In the genomic region with DNA sequence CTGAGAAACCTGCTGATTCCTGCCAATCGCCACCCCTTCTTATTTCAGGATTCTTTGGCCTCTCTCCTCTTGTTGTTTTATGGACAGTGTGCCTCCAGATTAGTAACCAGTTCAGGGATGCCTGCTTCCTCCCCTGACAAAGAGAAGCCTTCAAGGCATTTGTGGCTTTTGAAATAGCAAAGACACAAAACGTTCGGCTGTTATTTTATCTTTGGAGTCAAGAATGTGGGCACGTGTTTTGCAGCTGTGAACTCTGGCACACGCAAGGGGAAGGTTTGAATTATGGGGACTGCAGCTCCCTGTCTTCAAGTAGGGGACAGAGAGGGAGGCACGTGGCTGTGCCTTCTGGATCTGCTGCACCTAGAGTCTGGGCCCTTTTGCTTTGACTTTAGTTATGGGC, we compare ENCODE assay signal across 28 cellular contexts.
DNase-seq lines count a peak whose midpoint lies in the region; TF ChIP-seq lines count a peak whose summit lies in the region.
"Had no signal": no experiment of that assay in that cellular context is flagged by ENCODE, and none has a peak within 500 bp of the region (broad histone marks: within the 10 kb centered on the region; RNA-seq: fewer than 3 reads in every experiment).

No MANE protein-coding gene starts in this region.

- H3K36me3 Mint-ChIP-seq in nephron (ENCODE audit: low read depth) = no peaks in the 10 kb centered on the region
- H3K36me3 Mint-ChIP-seq: CD14-positive monocyte had no signal

- no peak overlapping the region for H3K27ac ChIP-seq in Peyer's patch
- H3K27ac ChIP-seq: neutrophil, prostate gland, sigmoid colon, suprapubic skin had no signal

- no peak for TF ChIP-seq CTCF in choroid plexus epithelial cell (conservative IDR thresholded peaks at IDR 0.05; ENCODE audit: low read depth, low read length)
- TF ChIP-seq CTCF in nephron (IDR thresholded peaks at IDR 0.05; ENCODE audit: unreplicated experiment in 3 of 3) = no peak
- no peak for TF ChIP-seq CTCF in Peyer's patch (IDR thresholded peaks at IDR 0.05)

- H3K4me1 Mint-ChIP-seq in nephron = peaks cover 20% of the 10 kb centered on the region
- H3K4me1 Mint-ChIP-seq: CD14-positive monocyte had no signal

- H3K4me1 ChIP-seq in Peyer's patch = no peaks in the 10 kb centered on the region
- H3K4me1 ChIP-seq: prostate gland, sigmoid colon, suprapubic skin had no signal

- peak overlapping the region; percentile 12 to 69 (median 33) for H3K27ac Mint-ChIP-seq in nephron
- H3K27ac Mint-ChIP-seq: activated CD8-positive, alpha-beta T cell treated with anti-CD3 and anti-CD28 coated beads for 36 hours; activated naive CD4-positive, alpha-beta T cell treated with anti-CD3 and anti-CD28 coated beads, Interleukin-2, amount 50 U/mL, for 72 hours; activated T-helper 2 cell treated with anti-CD3 and anti-CD28 coated beads, Interferon-gamma antibody, Interleukin-2, Interleukin-4, amounts not matched to agents 10 μg/mL and 5 μg/mL and 100 μg/mL, durations not matched to agents 14 hours and 24 hours and 36 hours; T-helper 1 cell treated with Interleukin-12 subunit alpha and Interleukin-12 subunit beta and Interleukin-4 antibody, amounts not matched to agents 30 μg/mL and 1 μg/mL, for 36 hours had no signal

- H3K36me3 ChIP-seq in Peyer's patch = no peaks in the 10 kb centered on the region
- H3K36me3 ChIP-seq: neutrophil, prostate gland, sigmoid colon, suprapubic skin had no signal

- H3K27me3 Mint-ChIP-seq in nephron (ENCODE audit: low read depth) = peaks cover 4% of the 10 kb centered on the region

- H3K4me3 Mint-ChIP-seq in nephron = no peak overlapping the region
- H3K4me3 Mint-ChIP-seq: activated CD8-positive, alpha-beta T cell treated with anti-CD3 and anti-CD28 coated beads for 36 hours; CD14-positive monocyte; T-helper 1 cell treated with Interleukin-12 subunit alpha and Interleukin-12 subunit beta and Interleukin-4 antibody, amounts not matched to agents 30 μg/mL and 1 μg/mL, for 36 hours had no signal

- DNase-seq in EH (ENCODE audit: low read depth) (peak; percentile 61), LHCN-M2 (ENCODE audit: low read depth) (peak; percentile 88), choroid plexus epithelial cell (ENCODE audit: low read depth) (peak; percentile 38), mucosa of gallbladder (ENCODE audit: low spot score) (no peak), Peyer's patch (no peak), hypothalamus (lab: John Stamatoyannopoulos, UW) (no peak), iPS-NIHi11 (ENCODE audit: low spot score) (no peak)
- DNase-seq: activated CD8-positive, alpha-beta T cell treated with anti-CD3 and anti-CD28 coated beads for 36 hours; aorta; MM.1S; NCI-H1417 treated with DMSO at 0.1 percent for 48 hours; NCI-H2081 treated with DMSO at 0.1 percent for 48 hours; NCI-H345; NCI-H748 treated with DMSO at 0.1 percent for 48 hours; sigmoid colon; SK-N-SH; stimulated activated CD4-positive, alpha-beta T cell treated with anti-CD3 and anti-CD28 coated beads, Interleukin-15, amount 100 ng/mL, for 24 hours; stimulated activated naive CD4-positive, alpha-beta T cell had no signal

- TF ChIP-seq POLR2A in Peyer's patch (IDR thresholded peaks at IDR 0.05) = no peak

- no peaks in the 10 kb centered on the region for H3K9me3 ChIP-seq in Peyer's patch
- H3K9me3 ChIP-seq: neutrophil, prostate gland, sigmoid colon, SK-N-SH, suprapubic skin had no signal

- H3K9me3 Mint-ChIP-seq in nephron = peaks cover 8% of the 10 kb centered on the region
- H3K9me3 Mint-ChIP-seq: activated CD8-positive, alpha-beta T cell treated with anti-CD3 and anti-CD28 coated beads for 36 hours; activated T-helper 2 cell treated with anti-CD3 and anti-CD28 coated beads, Interferon-gamma antibody, Interleukin-2, Interleukin-4, amounts not matched to agents 10 μg/mL and 5 μg/mL and 100 μg/mL, durations not matched to agents 14 hours and 24 hours and 36 hours; T-helper 1 cell treated with Interleukin-12 subunit alpha and Interleukin-12 subunit beta and Interleukin-4 antibody, amounts not matched to agents 30 μg/mL and 1 μg/mL, for 36 hours had no signal

- no peak overlapping the region for H3K4me3 ChIP-seq in choroid plexus epithelial cell (ENCODE audit: low read depth, low read length)
- no peak overlapping the region for H3K4me3 ChIP-seq in Peyer's patch
- H3K4me3 ChIP-seq: K562, lung, prostate gland, sigmoid colon, suprapubic skin had no signal

- no peaks in the 10 kb centered on the region for H3K27me3 ChIP-seq in Peyer's patch
- H3K27me3 ChIP-seq: neutrophil, sigmoid colon had no signal

Comparison
In these comparisons a context has a peak if more than half of its experiments do, and no peak if none do; other contexts are left out.
1. DNase-seq: peak in EH (single experiment), LHCN-M2 (single experiment) and choroid plexus epithelial cell (single experiment); none in mucosa of gallbladder (single experiment), Peyer's patch (0 of 3), hypothalamus (0 of 51) and iPS-NIHi11 (single experiment).